ENCODE assay signal across 9 cellular contexts in the genomic region with DNA sequence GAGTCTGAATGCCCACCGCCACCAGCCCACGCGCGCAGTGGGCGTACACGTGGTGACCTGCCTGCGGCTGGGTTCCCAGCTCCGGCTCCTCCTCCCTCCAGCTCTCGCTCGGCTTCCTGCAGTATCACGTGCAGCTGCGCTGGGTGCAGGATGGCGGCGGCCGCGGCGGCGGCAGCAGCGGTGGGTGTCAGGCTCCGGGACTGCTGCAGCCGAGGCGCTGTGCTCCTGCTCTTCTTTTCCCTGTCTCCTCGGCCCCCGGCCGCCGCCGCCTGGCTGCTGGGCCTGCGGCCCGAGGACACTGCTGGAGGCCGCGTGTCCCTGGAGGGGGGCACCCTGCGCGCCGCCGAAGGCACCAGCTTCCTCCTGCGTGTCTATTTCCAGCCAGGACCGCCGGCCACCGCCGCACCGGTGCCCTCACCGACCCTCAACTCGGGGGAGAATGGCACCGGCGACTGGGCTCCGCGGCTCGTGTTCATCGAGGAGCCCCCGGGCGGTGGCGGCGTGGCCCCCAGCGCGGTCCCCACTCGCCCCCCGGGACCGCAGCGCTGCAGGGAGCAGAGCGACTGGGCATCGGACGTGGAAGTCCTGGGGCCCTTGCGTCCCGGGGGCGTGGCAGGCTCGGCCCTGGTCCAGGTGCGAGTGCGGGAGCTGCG. TPM values are rescaled to one million over a fixed set of nuclear protein-coding genes. Genes with fewer than 3 reads are reported as not detected.
DNase-seq lines count a peak whose midpoint lies in the region; ATAC-seq and TF ChIP-seq lines count a peak whose summit lies in the region.
"Had no signal": no experiment of that assay in that cellular context is flagged by ENCODE, and none has a peak within 500 bp of the region (broad histone marks: within the 10 kb centered on the region; RNA-seq: fewer than 3 reads in every experiment).

A gene (plus strand): TSS at position 119 of the 653 bp plus-strand sequence. CDS start 32 bp downstream, at position 151.

- H3K27ac ChIP-seq in HUES64 (ENCODE audit: low read depth, low read length) (no peak within 1 kb of the TSS), osteoblast (ENCODE audit: low read depth, low read length) (no peak within 1 kb of the TSS)
- H3K27ac ChIP-seq: neutrophil had no signal

- H3K4me1 ChIP-seq in BE2C (no peaks in the 10 kb centered on the region), HUES64 (ENCODE audit: insufficient read depth, low read length) (no peaks in the 10 kb centered on the region), osteoblast (ENCODE audit: insufficient read depth, low read length) (no peaks in the 10 kb centered on the region)

- H3K36me3 ChIP-seq in BE2C (no peaks in the 10 kb centered on the region), HUES64 (ENCODE audit: insufficient read depth, low read length) (no peaks in the 10 kb centered on the region), osteoblast (ENCODE audit: insufficient read depth, low read length) (no peaks in the 10 kb centered on the region)
- H3K36me3 ChIP-seq: neutrophil had no signal

- peak within 1 kb of the TSS; percentile 44 for H3K9ac ChIP-seq in HUES64 (ENCODE audit: low read depth, low read length)

- DNase-seq in BE2C: peak; percentile 30
- DNase-seq in activated T-cell treated with anti-CD3 and anti-CD28 coated beads, Interleukin-2, amount 50 U/mL, for 1 hour: peak; percentile 18
- DNase-seq in foreskin melanocyte: peak; percentile 24
- peak; percentile 63 for DNase-seq in osteoblast (ENCODE audit: insufficient read length, low spot score, missing footprints)
- DNase-seq in NCI-H774 (lab: John Stamatoyannopoulos, UW): no peak
- DNase-seq in hepatic stellate cell (ENCODE audit: low spot score): no peak

- H3K4me2 ChIP-seq in osteoblast (ENCODE audit: insufficient read depth, low read length): peak within 1 kb of the TSS; percentile 61

- H3K9me3 ChIP-seq in BE2C: no peaks in the 10 kb centered on the region
- H3K9me3 ChIP-seq in HUES64 (ENCODE audit: insufficient read depth, low read depth, low read length): peaks cover 3% of the 10 kb centered on the region; the same call in 1 of the 2 replicates
- H3K9me3 ChIP-seq in osteoblast (ENCODE audit: low read depth, low read length): no peaks in the 10 kb centered on the region
- H3K9me3 ChIP-seq: neutrophil had no signal

- no peaks in the 10 kb centered on the region for H3K79me2 ChIP-seq in osteoblast (ENCODE audit: insufficient read depth, low read length)

- WGBS in HUES64: under 1% methylated on average over 69 of the region's 69 CpGs

- H4K20me1 ChIP-seq in osteoblast (ENCODE audit: insufficient read depth, low read length): no peaks in the 10 kb centered on the region

- TF ChIP-seq CTCF in BE2C (IDR thresholded peaks at IDR 0.05; ENCODE audit: low read depth, low read length) (no peak), osteoblast (IDR thresholded peaks at IDR 0.05; ENCODE audit: extremely low read depth, low read depth, low read length) (no peak)

- ATAC-seq in GM19395 (IDR thresholded peaks at IDR 0.05; ENCODE audit: unreplicated experiment): peak; percentile 88

- H3K4me3 ChIP-seq in BE2C (ENCODE audit: low read depth, low read length) (peak within 1 kb of the TSS; percentile 37), HUES64 (ENCODE audit: low read length) (peak within 1 kb of the TSS; percentile 60), osteoblast (ENCODE audit: insufficient read depth, low read length) (peak within 1 kb of the TSS; percentile 49)

- H2AFZ ChIP-seq in osteoblast (ENCODE audit: low read length): peak within 1 kb of the TSS; percentile 29

- H3K27me3 ChIP-seq in BE2C (peaks cover 31% of the 10 kb centered on the region), HUES64 (ENCODE audit: insufficient read depth, low read length) (peaks cover 50% of the 10 kb centered on the region), osteoblast (ENCODE audit: insufficient read depth, low read length) (peaks cover 34% of the 10 kb centered on the region)

RNA-seq across cellular contexts. Expression of the gene that starts here (rescaled TPM):
- 1.8 TPM for polyA plus RNA-seq in BE2C (2012; ENCODE audit: insufficient read depth, insufficient read length, low read depth)
- 0.40 TPM for polyA plus RNA-seq in HUES64 (2013, experiment 1 of 2)
- polyA plus RNA-seq in HUES64 (2013, experiment 2 of 2): 0.57 TPM
- 0.29 and 0.36 TPM in 2 replicates for total RNA-seq in osteoblast

Comparison
In these comparisons a context has a peak if more than half of its experiments do, and no peak if none do; other contexts are left out.
1. Peak in DNase-seq, H3K4me3 ChIP-seq and H3K4me2 ChIP-seq in osteoblast; RNA of the gene not detected or under 1 TPM.
2. DNase-seq: peak in BE2C (single experiment), activated T-cell treated with anti-CD3 and anti-CD28 coated beads, Interleukin-2, amount 50 U/mL, for 1 hour (single experiment) and foreskin melanocyte (single experiment); none in NCI-H774 (single experiment) and hepatic stellate cell (single experiment).
3. Peak in every context shown above with its lines, with median percentiles within 50 percentile points of each other: H3K4me3 ChIP-seq.